Comparison of ENCODE assay signal across 27 cellular contexts in genomic region chr5:88235828-88236227, GRCh38.
"Had no signal": no experiment of that assay in that cellular context is flagged by ENCODE, and none has a peak within 500 bp of the region (broad histone marks: within the 10 kb centered on the region; RNA-seq: fewer than 3 reads in every experiment).

No MANE protein-coding gene starts in this region.

- H3K27me3 Mint-ChIP-seq: effector memory CD8-positive, alpha-beta T cell; naive thymus-derived CD4-positive, alpha-beta T cell had no signal

- ATAC-seq: effector memory CD8-positive, alpha-beta T cell; heart right ventricle; left lobe of liver; naive thymus-derived CD4-positive, alpha-beta T cell; pancreas; right lobe of liver had no signal

- H3K4me3 ChIP-seq: esophagus squamous epithelium, heart right ventricle, pancreas, right lobe of liver, stomach, thyroid gland, vagina had no signal

- H3K36me3 ChIP-seq: pancreas, right lobe of liver, thyroid gland, vagina had no signal

- H3K4me1 ChIP-seq: esophagus squamous epithelium, heart right ventricle, pancreas, right lobe of liver, stomach, thyroid gland, vagina had no signal

- H3K9me3 Mint-ChIP-seq: effector memory CD8-positive, alpha-beta T cell; naive thymus-derived CD4-positive, alpha-beta T cell had no signal

- H3K27ac Mint-ChIP-seq: effector memory CD8-positive, alpha-beta T cell; naive thymus-derived CD4-positive, alpha-beta T cell; nephron progenitor cell had no signal

- H3K27ac ChIP-seq: esophagus squamous epithelium, heart right ventricle, pancreas, right lobe of liver, stomach, thyroid gland, vagina had no signal

- H3K27me3 ChIP-seq: esophagus squamous epithelium, heart right ventricle, pancreas, right lobe of liver, stomach, thyroid gland, vagina had no signal

- H3K4me3 Mint-ChIP-seq: effector memory CD8-positive, alpha-beta T cell; naive thymus-derived CD4-positive, alpha-beta T cell; nephron progenitor cell had no signal

- DNase-seq: cortex of kidney; effector memory CD8-positive, alpha-beta T cell; erythroblast; esophagus squamous epithelium; foreskin melanocyte; glutamatergic neuron; heart right ventricle; hippocampal formation; kidney; mesenchymal stem cell; midbrain; naive thymus-derived CD4-positive, alpha-beta T cell; nephron progenitor cell; occipital lobe; pancreas; right lobe of liver; small intestine; stimulated activated CD4-positive, alpha-beta T cell treated with anti-CD3 and anti-CD28 coated beads, Interleukin-12 subunit alpha, Interleukin-12 subunit beta, amount 100 ng/mL, for 4 hours; stimulated activated CD4-positive, alpha-beta T cell treated with anti-CD3 and anti-CD28 coated beads, Interleukin-1b, Interleukin-23, amount 100 ng/mL, for 48 hours; stimulated activated CD4-positive, alpha-beta T cell treated with anti-CD3 and anti-CD28 coated beads, Interleukin-4, amount 100 ng/mL, for 1 hour; stimulated activated CD8-positive, alpha-beta memory T cell treated with anti-CD3 and anti-CD28 coated beads, Interleukin-4, amount 100 ng/mL, for 48 hours; stimulated activated naive CD4-positive, alpha-beta T cell treated with Interleukin-2 at 50 U/mL for 16 hours; stomach; thyroid gland; trophoblast cell had no signal

- H3K9me3 ChIP-seq: esophagus squamous epithelium, pancreas, right lobe of liver, stomach, thyroid gland, vagina had no signal
